Comparison of ENCODE assay signal across 7 cellular contexts in genomic region chr19:45817725-45818301, GRCh38. TPM values are rescaled to one million over a fixed set of nuclear protein-coding genes. Genes with fewer than 3 reads are reported as not detected.
DNase-seq lines count a peak whose midpoint lies in the region; ATAC-seq and TF ChIP-seq lines count a peak whose summit lies in the region.
"Had no signal": no experiment of that assay in that cellular context is flagged by ENCODE, and none has a peak within 500 bp of the region (broad histone marks: within the 10 kb centered on the region; RNA-seq: fewer than 3 reads in every experiment).

No MANE protein-coding gene starts in this region.

- ATAC-seq in GM19463 (IDR thresholded peaks at IDR 0.05; ENCODE audit: unreplicated experiment) (no peak), GM19395 (IDR thresholded peaks at IDR 0.05; ENCODE audit: unreplicated experiment) (no peak)

- no peak overlapping the region for H2AFZ ChIP-seq in OCI-LY3 (ENCODE audit: low read depth, low read length)

- no peak overlapping the region for H3K4me2 ChIP-seq in OCI-LY3 (ENCODE audit: low read length)

- 0 out of 2 replicates have a peak overlapping the region, but pooled peaks have one; percentile 3 for H3K27ac ChIP-seq in OCI-LY3 (ENCODE audit: low read length)

- H3K4me3 ChIP-seq in H7 (ENCODE audit: insufficient read depth, low read depth, low read length) (peak overlapping the region; percentile 8; the same call in 1 of the 2 replicates), OCI-LY3 (ENCODE audit: low read length) (no peak overlapping the region)

- no peak for TF ChIP-seq CTCF in OCI-LY3 (IDR thresholded peaks at IDR 0.05; ENCODE audit: low read depth, low read length)

- H3K36me3 ChIP-seq in H7 (replicated peaks; ENCODE audit: control insufficient read depth, insufficient read depth, low read length), result peaks cover 7% of the 10 kb centered on the region
- H3K36me3 ChIP-seq in OCI-LY3 (replicated peaks; ENCODE audit: low read depth, low read length), result peaks cover 50% of the 10 kb centered on the region

- H3K27me3 ChIP-seq in H7 (ENCODE audit: control insufficient read depth, insufficient read depth, low read length), result no peaks in the 10 kb centered on the region; the same call in 1 of the 2 replicates
- no peaks in the 10 kb centered on the region for H3K27me3 ChIP-seq in OCI-LY3 (ENCODE audit: low read depth, low read length)

- no peaks in the 10 kb centered on the region for H3K9me3 ChIP-seq in OCI-LY3 (ENCODE audit: insufficient read depth, low read length)

- peak; percentile 87 for DNase-seq in H7
- peak; percentile 63 for DNase-seq in left kidney (ENCODE audit: low read depth, low spot score)
- DNase-seq in NCI-H345 (lab: John Stamatoyannopoulos, UW), result no peak

- no peaks in the 10 kb centered on the region for H3K79me2 ChIP-seq in OCI-LY3 (ENCODE audit: low read length)

- H3K4me1 ChIP-seq in OCI-LY3 (ENCODE audit: low read length), result peaks cover 3% of the 10 kb centered on the region; the same call in 1 of the 2 replicates

- 0 out of 2 replicates have a peak, but pooled peaks cover 4% of the 10 kb centered on the region for H4K20me1 ChIP-seq in OCI-LY3 (ENCODE audit: insufficient read depth, low read length)

- no peak overlapping the region for H3K9ac ChIP-seq in OCI-LY3 (ENCODE audit: low read length)

RNA-seq across cellular contexts. Expression of gene RSPH6A, which starts 2.7 kb away (rescaled TPM):
- total RNA-seq in H7 (2014; rRNA removed; shearing (Covaris generic)), result 0.38 and 0.44 TPM in 2 replicates

RNA-seq across cellular contexts. Expression of gene DMWD, which starts 25.2 kb away (rescaled TPM):
- 35.9 and 47.1 TPM in 2 replicates for total RNA-seq in H7 (2014; rRNA removed; shearing (Covaris generic))

RNA-seq across cellular contexts. Expression of gene DMPK, which starts 35.5 kb away (rescaled TPM):
- 6.4 and 18.8 TPM in 2 replicates for total RNA-seq in H7 (2014; rRNA removed; shearing (Covaris generic))

RNA-seq across cellular contexts. Expression of gene SYMPK, which starts 45.1 kb away (rescaled TPM):
- total RNA-seq in H7 (2014; rRNA removed; shearing (Covaris generic)), result 66.2 and 70.3 TPM in 2 replicates

RNA-seq across cellular contexts. Expression of gene FOXA3, which starts 46.3 kb away (rescaled TPM):
- total RNA-seq in H7 (2014; rRNA removed; shearing (Covaris generic)), result 13.4 and 15.1 TPM in 2 replicates
- total RNA-seq: mononuclear cell had no signal
